1 cellular context compared by ENCODE assay signal in the genomic region with DNA sequence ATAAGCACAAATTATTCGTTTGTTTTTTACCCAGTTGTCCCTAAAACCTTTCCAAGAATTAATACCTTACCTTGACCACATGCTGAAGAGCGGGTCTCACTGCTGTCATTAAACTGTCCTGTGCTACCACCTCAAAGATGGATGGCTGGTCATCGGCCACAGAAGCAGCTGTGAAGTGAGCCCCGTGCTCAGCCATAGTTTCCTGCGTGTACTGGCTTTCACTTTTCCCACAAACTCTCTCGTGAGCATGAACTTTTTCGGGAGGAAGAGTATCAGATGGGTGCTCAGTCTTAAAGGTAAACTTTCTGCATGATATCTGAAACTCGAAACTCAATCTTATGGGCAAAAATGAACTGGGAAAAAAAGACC.
TF ChIP-seq lines count a peak whose summit lies in the region.

No MANE protein-coding gene starts in this region.

TF ChIP-seq in SK-N-SH, 30 proteins besides CTCF, POLR2A, EP300 and RAD21 (continued from another document):
- TF ChIP-seq, protein P1, sequence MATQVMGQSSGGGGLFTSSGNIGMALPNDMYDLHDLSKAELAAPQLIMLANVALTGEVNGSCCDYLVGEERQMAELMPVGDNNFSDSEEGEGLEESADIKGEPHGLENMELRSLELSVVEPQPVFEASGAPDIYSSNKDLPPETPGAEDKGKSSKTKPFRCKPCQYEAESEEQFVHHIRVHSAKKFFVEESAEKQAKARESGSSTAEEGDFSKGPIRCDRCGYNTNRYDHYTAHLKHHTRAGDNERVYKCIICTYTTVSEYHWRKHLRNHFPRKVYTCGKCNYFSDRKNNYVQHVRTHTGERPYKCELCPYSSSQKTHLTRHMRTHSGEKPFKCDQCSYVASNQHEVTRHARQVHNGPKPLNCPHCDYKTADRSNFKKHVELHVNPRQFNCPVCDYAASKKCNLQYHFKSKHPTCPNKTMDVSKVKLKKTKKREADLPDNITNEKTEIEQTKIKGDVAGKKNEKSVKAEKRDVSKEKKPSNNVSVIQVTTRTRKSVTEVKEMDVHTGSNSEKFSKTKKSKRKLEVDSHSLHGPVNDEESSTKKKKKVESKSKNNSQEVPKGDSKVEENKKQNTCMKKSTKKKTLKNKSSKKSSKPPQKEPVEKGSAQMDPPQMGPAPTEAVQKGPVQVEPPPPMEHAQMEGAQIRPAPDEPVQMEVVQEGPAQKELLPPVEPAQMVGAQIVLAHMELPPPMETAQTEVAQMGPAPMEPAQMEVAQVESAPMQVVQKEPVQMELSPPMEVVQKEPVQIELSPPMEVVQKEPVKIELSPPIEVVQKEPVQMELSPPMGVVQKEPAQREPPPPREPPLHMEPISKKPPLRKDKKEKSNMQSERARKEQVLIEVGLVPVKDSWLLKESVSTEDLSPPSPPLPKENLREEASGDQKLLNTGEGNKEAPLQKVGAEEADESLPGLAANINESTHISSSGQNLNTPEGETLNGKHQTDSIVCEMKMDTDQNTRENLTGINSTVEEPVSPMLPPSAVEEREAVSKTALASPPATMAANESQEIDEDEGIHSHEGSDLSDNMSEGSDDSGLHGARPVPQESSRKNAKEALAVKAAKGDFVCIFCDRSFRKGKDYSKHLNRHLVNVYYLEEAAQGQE (IDR thresholded peaks at IDR 0.05; ENCODE audit: low read depth, low read length), result no peak
- TF ChIP-seq, protein P2, sequence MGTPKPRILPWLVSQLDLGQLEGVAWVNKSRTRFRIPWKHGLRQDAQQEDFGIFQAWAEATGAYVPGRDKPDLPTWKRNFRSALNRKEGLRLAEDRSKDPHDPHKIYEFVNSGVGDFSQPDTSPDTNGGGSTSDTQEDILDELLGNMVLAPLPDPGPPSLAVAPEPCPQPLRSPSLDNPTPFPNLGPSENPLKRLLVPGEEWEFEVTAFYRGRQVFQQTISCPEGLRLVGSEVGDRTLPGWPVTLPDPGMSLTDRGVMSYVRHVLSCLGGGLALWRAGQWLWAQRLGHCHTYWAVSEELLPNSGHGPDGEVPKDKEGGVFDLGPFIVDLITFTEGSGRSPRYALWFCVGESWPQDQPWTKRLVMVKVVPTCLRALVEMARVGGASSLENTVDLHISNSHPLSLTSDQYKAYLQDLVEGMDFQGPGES (IDR thresholded peaks at IDR 0.05; ENCODE audit: low read depth, low read length), result no peak
- TF ChIP-seq, protein P3, sequence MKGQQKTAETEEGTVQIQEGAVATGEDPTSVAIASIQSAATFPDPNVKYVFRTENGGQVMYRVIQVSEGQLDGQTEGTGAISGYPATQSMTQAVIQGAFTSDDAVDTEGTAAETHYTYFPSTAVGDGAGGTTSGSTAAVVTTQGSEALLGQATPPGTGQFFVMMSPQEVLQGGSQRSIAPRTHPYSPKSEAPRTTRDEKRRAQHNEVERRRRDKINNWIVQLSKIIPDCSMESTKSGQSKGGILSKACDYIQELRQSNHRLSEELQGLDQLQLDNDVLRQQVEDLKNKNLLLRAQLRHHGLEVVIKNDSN (IDR thresholded peaks at IDR 0.05; ENCODE audit: borderline replicate concordance, low read depth), result no peak
- TF ChIP-seq POLR2AphosphoS5 (IDR thresholded peaks at IDR 0.05; ENCODE audit: low read depth, low read length), result no peak
- TF ChIP-seq EZH2phosphoT487 (IDR thresholded peaks at IDR 0.05; ENCODE audit: borderline replicate concordance, low read depth), result no peak
- TF ChIP-seq, protein P4, sequence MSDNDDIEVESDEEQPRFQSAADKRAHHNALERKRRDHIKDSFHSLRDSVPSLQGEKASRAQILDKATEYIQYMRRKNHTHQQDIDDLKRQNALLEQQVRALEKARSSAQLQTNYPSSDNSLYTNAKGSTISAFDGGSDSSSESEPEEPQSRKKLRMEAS (IDR thresholded peaks at IDR 0.05; ENCODE audit: low read depth), result no peak
- no peak for TF ChIP-seq ELF1 (IDR thresholded peaks at IDR 0.05)
- no peak for TF ChIP-seq GATA2 (CRISPR knock-in tag; IDR thresholded peaks at IDR 0.05)
- no peak for TF ChIP-seq MXI1 (IDR thresholded peaks at IDR 0.05; ENCODE audit: low read depth, low read length)
- TF ChIP-seq, protein P5, sequence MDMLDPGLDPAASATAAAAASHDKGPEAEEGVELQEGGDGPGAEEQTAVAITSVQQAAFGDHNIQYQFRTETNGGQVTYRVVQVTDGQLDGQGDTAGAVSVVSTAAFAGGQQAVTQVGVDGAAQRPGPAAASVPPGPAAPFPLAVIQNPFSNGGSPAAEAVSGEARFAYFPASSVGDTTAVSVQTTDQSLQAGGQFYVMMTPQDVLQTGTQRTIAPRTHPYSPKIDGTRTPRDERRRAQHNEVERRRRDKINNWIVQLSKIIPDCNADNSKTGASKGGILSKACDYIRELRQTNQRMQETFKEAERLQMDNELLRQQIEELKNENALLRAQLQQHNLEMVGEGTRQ (IDR thresholded peaks at IDR 0.05; ENCODE audit: borderline replicate concordance, low read depth, low read length), result no peak
- TF ChIP-seq RCOR1 (IDR thresholded peaks at IDR 0.05; ENCODE audit: low read length), result no peak
- no peak for TF ChIP-seq SMC3 (IDR thresholded peaks at IDR 0.05; ENCODE audit: low read depth, low read length)
- TF ChIP-seq RFX5 (IDR thresholded peaks at IDR 0.05; ENCODE audit: low read length), result no peak
